In the genomic region with DNA sequence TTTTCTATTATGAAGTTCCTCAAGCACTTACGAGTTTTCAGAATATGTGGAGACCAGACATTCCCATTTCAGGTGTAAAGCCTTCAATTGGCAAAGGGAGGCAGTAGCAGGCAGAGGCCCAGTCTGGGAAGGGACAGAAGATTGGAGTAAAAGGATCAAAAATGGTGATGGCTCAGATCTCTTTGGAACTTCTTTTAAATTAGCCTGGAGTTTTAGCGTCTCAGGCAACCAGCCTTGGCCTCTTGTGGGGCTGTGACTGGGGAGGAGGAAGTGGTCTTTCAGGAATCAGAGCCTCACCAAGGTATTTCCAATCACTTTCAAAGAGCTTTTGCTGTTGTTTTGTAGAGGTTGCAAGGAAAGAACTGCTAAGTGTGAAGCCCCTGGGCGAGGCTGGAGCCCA, we compare ENCODE assay signal across 18 cellular contexts.
"Had no signal": no experiment of that assay in that cellular context is flagged by ENCODE, and none has a peak within 500 bp of the region (broad histone marks: within the 10 kb centered on the region; RNA-seq: fewer than 3 reads in every experiment).

No MANE protein-coding gene starts in this region.

- H3K4me1 Mint-ChIP-seq: activated naive CD4-positive, alpha-beta T cell treated with anti-CD3 and anti-CD28 coated beads, Interleukin-2, amount 50 U/mL, for 24 hours had no signal

- H3K36me3 ChIP-seq: lower lobe of right lung, right atrium auricular region, tibial nerve, uterus had no signal

- H3K4me3 Mint-ChIP-seq: activated CD4-positive, alpha-beta T cell treated with anti-CD3 and anti-CD28 coated beads for 36 hours; activated naive CD4-positive, alpha-beta T cell treated with anti-CD3 and anti-CD28 coated beads, Interleukin-2, amount 50 U/mL, for 24 hours; dendritic cell treated with granulocyte-macrophage colony-stimulating factor and Interleukin-4, amounts not matched to agents 40 ng/mL and 50 ng/mL, for 4 days; neural crest cell; stimulated activated naive CD8-positive, alpha-beta T cell treated with anti-CD3 and anti-CD28 coated beads, Interleukin-15, Interleukin-2, amounts not matched to agents 100 ng/mL and 50 ng/mL, for 24 hours had no signal

- H3K27ac ChIP-seq: lower lobe of right lung, right atrium auricular region, uterus had no signal

- H3K9me3 ChIP-seq: lower lobe of right lung, right atrium auricular region, tibial nerve, uterus had no signal

- H3K27me3 Mint-ChIP-seq: dendritic cell treated with granulocyte-macrophage colony-stimulating factor and Interleukin-4, amounts not matched to agents 40 ng/mL and 50 ng/mL, for 4 days; progenitor cell of endocrine pancreas had no signal

- H3K9me3 Mint-ChIP-seq: activated naive CD4-positive, alpha-beta T cell treated with anti-CD3 and anti-CD28 coated beads, Interleukin-2, amount 50 U/mL, for 24 hours; dendritic cell treated with granulocyte-macrophage colony-stimulating factor and Interleukin-4, amounts not matched to agents 40 ng/mL and 50 ng/mL, for 4 days; neural crest cell; stimulated activated naive CD8-positive, alpha-beta T cell treated with anti-CD3 and anti-CD28 coated beads, Interleukin-15, Interleukin-2, amounts not matched to agents 100 ng/mL and 50 ng/mL, for 24 hours had no signal

- DNase-seq: activated CD4-positive, alpha-beta T cell treated with anti-CD3 and anti-CD28 coated beads for 36 hours; activated CD4-positive, alpha-beta T cell treated with anti-CD3 and anti-CD28 coated beads, Interleukin-2, amount 50 U/mL, for 48 hours; activated gamma-delta T cell; effector CD8-positive, alpha-beta T cell; foreskin fibroblast; glutamatergic neuron; hippocampal formation; islet precursor cell; lower lobe of right lung; midbrain; uterus had no signal

- H3K36me3 Mint-ChIP-seq: activated naive CD4-positive, alpha-beta T cell treated with anti-CD3 and anti-CD28 coated beads, Interleukin-2, amount 50 U/mL, for 24 hours had no signal

- H3K27ac Mint-ChIP-seq: activated CD4-positive, alpha-beta T cell treated with anti-CD3 and anti-CD28 coated beads for 36 hours; activated naive CD4-positive, alpha-beta T cell treated with anti-CD3 and anti-CD28 coated beads, Interleukin-2, amount 50 U/mL, for 24 hours; progenitor cell of endocrine pancreas; stimulated activated naive CD8-positive, alpha-beta T cell treated with anti-CD3 and anti-CD28 coated beads, Interleukin-15, Interleukin-2, amounts not matched to agents 100 ng/mL and 50 ng/mL, for 24 hours had no signal

- H3K27me3 ChIP-seq: right atrium auricular region, tibial nerve, uterus had no signal

- H3K4me3 ChIP-seq: lower lobe of right lung, right atrium auricular region, tibial nerve, uterus had no signal

- ATAC-seq: activated CD4-positive, alpha-beta T cell treated with anti-CD3 and anti-CD28 coated beads for 36 hours; lower lobe of right lung had no signal
